ENCODE assay signal across 8 cellular contexts in genomic region chr15:74383695-74384565, GRCh38. TPM values are rescaled to one million over a fixed set of nuclear protein-coding genes. Genes with fewer than 3 reads are reported as not detected.
DNase-seq lines count a peak whose midpoint lies in the region; ATAC-seq and TF ChIP-seq lines count a peak whose summit lies in the region.

No MANE protein-coding gene starts in this region.

- H3K4me2 ChIP-seq in OCI-LY7 (ENCODE audit: low read length), result peak overlapping the region; percentile 55

- no peaks in the 10 kb centered on the region for H3K79me2 ChIP-seq in OCI-LY7 (ENCODE audit: insufficient read depth, low read depth, low read length)

- H2AFZ ChIP-seq in OCI-LY7 (ENCODE audit: low read length), result no peak overlapping the region

- intact Hi-C loops in OCI-LY7 (cut with micrococcal nuclease; ENCODE audit: unreplicated experiment), result no loop called here
- intact Hi-C loops in MCF 10A (cut with micrococcal nuclease), result no loop called here

- peaks cover 57% of the 10 kb centered on the region for H3K4me1 ChIP-seq in OCI-LY7 (ENCODE audit: insufficient read depth, low read length, poor library complexity, severe bottlenecking)

- H3K4me3 Mint-ChIP-seq in MCF 10A (ENCODE audit: unreplicated experiment), result no peak overlapping the region

- DNase-seq in GM12864 (ENCODE audit: low read depth), result peak; percentile 90
- DNase-seq in OCI-LY7 (ENCODE audit: low spot score), result peak; percentile 68
- DNase-seq in MCF 10A (ENCODE audit: unreplicated experiment), result peak; percentile 83
- DNase-seq in stimulated activated CD4-positive, alpha-beta T cell treated with anti-CD3 and anti-CD28 coated beads, TNF-alpha, amount 100 ng/mL, for 4 hours (ENCODE audit: low read depth in 3 of 3), result peak; percentile 60 to 66 (median 65)
- DNase-seq in NCI-H146 (lab: John Stamatoyannopoulos, UW), result no peak
- no peak for DNase-seq in NCI-H510A treated with DMSO at 0.1 percent for 48 hours (lab: John Stamatoyannopoulos, UW)

- H3K4me3 ChIP-seq in GM12864 (ENCODE audit: low read depth, low read length) (no peak overlapping the region), OCI-LY7 (ENCODE audit: low read depth, low read length, poor library complexity, severe bottlenecking) (no peak overlapping the region)

- H3K9me3 Mint-ChIP-seq in MCF 10A (ENCODE audit: unreplicated experiment), result no peaks in the 10 kb centered on the region

- no peaks in the 10 kb centered on the region for H3K36me3 ChIP-seq in OCI-LY7 (ENCODE audit: insufficient read depth, low read length)

- POLR2A ChIA-PET in OCI-LY7 (lab: Charles Lee) (interaction anchor here (0.6 to 1.7 kb wide), 6 partner anchors 13 to 70 kb away, joined by 3 to 7 read pairs (median 4); no protein-coding TSS in a partner anchor), MCF 10A (lab: Yijun Ruan, JAX) (interaction anchor here (2.0 kb wide), 1 partner anchor 231 kb away, joined by 5 read pairs; the partner anchor contains the start of gene CLK3)

- peak; percentile 34 for ATAC-seq in GM21825 (IDR thresholded peaks at IDR 0.05; ENCODE audit: unreplicated experiment)
- no peak for ATAC-seq in HG03025 (IDR thresholded peaks at IDR 0.05; ENCODE audit: low FRiP score, unreplicated experiment)

- H3K27me3 Mint-ChIP-seq in MCF 10A (ENCODE audit: insufficient read depth, unreplicated experiment), result no peaks in the 10 kb centered on the region

- TF ChIP-seq CTCF in GM12864 (IDR thresholded peaks at IDR 0.05; ENCODE audit: low read depth, low read length, missing control alignments) (no peak), OCI-LY7 (conservative IDR thresholded peaks at IDR 0.05; ENCODE audit: low read length) (peak; percentile 35; the same call in 1 of the 2 replicates), MCF 10A (IDR thresholded peaks at IDR 0.05; ENCODE audit: unreplicated experiment) (no peak)

- H3K9me2 ChIP-seq in OCI-LY7 (ENCODE audit: insufficient read depth, low read length), result no peaks in the 10 kb centered on the region

- H3K27ac ChIP-seq in OCI-LY7 (ENCODE audit: low read depth, low read length, poor library complexity, severe bottlenecking), result peak overlapping the region; percentile 50

- BruUV-seq in OCI-LY7 (replicated peaks; lab: Mats Ljungman, UMichigan), result no TSS peak
- no TSS peak for BruUV-seq in MCF 10A (replicated peaks; lab: Mats Ljungman, UMichigan)

- H3K36me3 Mint-ChIP-seq in MCF 10A (ENCODE audit: insufficient read depth, unreplicated experiment), result no peaks in the 10 kb centered on the region

- H4K20me1 ChIP-seq in OCI-LY7 (ENCODE audit: insufficient read depth, low read length), result no peaks in the 10 kb centered on the region

- H3K27ac Mint-ChIP-seq in MCF 10A (ENCODE audit: low read depth, unreplicated experiment), result no peak overlapping the region

- no peaks in the 10 kb centered on the region for H3K9me3 ChIP-seq in OCI-LY7 (ENCODE audit: low read length)

- peaks cover 17% of the 10 kb centered on the region for H3K4me1 Mint-ChIP-seq in MCF 10A (ENCODE audit: insufficient read depth, unreplicated experiment)

- CTCF ChIA-PET in OCI-LY7 (lab: Charles Lee; ENCODE audit: unreplicated experiment) (interaction anchor here (1.5 to 1.8 kb wide), 3 partner anchors 8 to 19 kb away, joined by 4 to 7 read pairs (median 6); no protein-coding TSS in a partner anchor), MCF 10A (lab: Yijun Ruan, JAX) (interaction anchor here (0.6 to 9.4 kb wide), 7 partner anchors 9 to 248 kb away, joined by 3 to 112 read pairs (median 8); no protein-coding TSS in a partner anchor)

RNA-seq across cellular contexts. Expression of gene CYP11A1, which starts 16.5 kb away (rescaled TPM):
- not detected in 2 replicates for total RNA-seq in OCI-LY7 (2014; rRNA removed; shearing (Covaris generic))
- total RNA-seq in OCI-LY7 (2022) (not detected in 2 replicates), MCF 10A (2022) (not detected in 2 replicates)

RNA-seq across cellular contexts. Expression of gene SEMA7A, which starts 49.8 kb away (rescaled TPM):
- 0.06 and 0.08 TPM in 2 replicates for total RNA-seq in OCI-LY7 (2014; rRNA removed; shearing (Covaris generic))
- 0.46 and 1.0 TPM in 2 replicates for total RNA-seq in OCI-LY7 (2022)
- total RNA-seq in MCF 10A (2022), result 0.81 and 1.6 TPM in 2 replicates

Comparison
In these comparisons a context has a peak if more than half of its experiments do, and no peak if none do; other contexts are left out.
1. DNase-seq: peak in GM12864 (single experiment), OCI-LY7 (single experiment), MCF 10A (single experiment) and stimulated activated CD4-positive, alpha-beta T cell treated with anti-CD3 and anti-CD28 coated beads, TNF-alpha, amount 100 ng/mL, for 4 hours (3 of 3); none in NCI-H146 (single experiment) and NCI-H510A treated with DMSO at 0.1 percent for 48 hours (single experiment).